In the genomic region with DNA sequence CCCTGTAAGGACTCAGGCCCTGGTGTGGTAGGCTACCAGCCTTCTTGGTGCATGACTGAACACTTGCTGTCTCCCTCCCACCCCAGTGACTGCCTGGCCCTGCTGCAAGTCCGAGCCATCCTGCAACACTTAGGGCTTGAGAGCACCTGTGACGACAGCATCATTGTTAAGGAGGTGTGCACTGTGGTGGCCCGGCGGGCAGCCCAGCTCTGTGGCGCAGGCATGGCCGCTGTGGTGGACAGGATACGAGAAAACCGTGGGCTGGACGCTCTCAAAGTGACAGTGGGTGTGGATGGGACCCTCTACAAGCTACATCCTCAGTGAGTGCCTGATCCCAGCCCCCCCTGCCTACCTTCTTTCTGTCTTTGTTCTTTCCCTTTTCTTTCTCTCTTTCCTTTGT, we compare ENCODE assay signal across 29 cellular contexts.
"Had no signal": no experiment of that assay in that cellular context is flagged by ENCODE, and none has a peak within 500 bp of the region (broad histone marks: within the 10 kb centered on the region; RNA-seq: fewer than 3 reads in every experiment).

No MANE protein-coding gene starts in this region.

- H3K27ac ChIP-seq: coronary artery, dorsolateral prefrontal cortex, esophagus squamous epithelium, left lung, lower lobe of right lung, ovary, prostate gland, skin epidermis, testis, transverse colon, uterus had no signal

- H3K27ac Mint-ChIP-seq: activated CD4-positive, alpha-beta T cell treated with anti-CD3 and anti-CD28 coated beads for 36 hours; activated CD8-positive, alpha-beta memory T cell treated with anti-CD3 and anti-CD28 coated beads, Interleukin-2, amount 10 ng/mL, durations not matched to agents 7 days and 5 days; activated CD8-positive, alpha-beta T cell treated with anti-CD3 and anti-CD28 coated beads, Interleukin-2, amount 10 ng/mL, durations not matched to agents 7 days and 5 days; activated naive CD8-positive, alpha-beta T cell; natural killer cell treated with Interleukin-12 subunit alpha and Interleukin-12 subunit beta and Interleukin-15 and Interleukin-18, amount 100 ng/mL, for 72 hours; stimulated activated memory B cell treated with anti-CD40 and anti-IgM and Interleukin-4, amounts not matched to agents 10 μg/mL and 1 μg/mL and 100 μg/mL, for 72 hours had no signal

- H3K4me3 ChIP-seq: coronary artery, dorsolateral prefrontal cortex, esophagus squamous epithelium, left lung, lower lobe of right lung, mucosa of descending colon, ovary, prostate gland, skin epidermis, testis, transverse colon, uterus had no signal

- H3K9me3 Mint-ChIP-seq: brain; effector memory CD8-positive, alpha-beta T cell; natural killer cell treated with Interleukin-12 subunit alpha and Interleukin-12 subunit beta and Interleukin-15 and Interleukin-18, amount 100 ng/mL, for 72 hours; stimulated activated memory B cell treated with anti-CD40 and anti-IgM and Interleukin-4, amounts not matched to agents 10 μg/mL and 1 μg/mL and 100 μg/mL, for 72 hours had no signal

- H3K27me3 ChIP-seq: dorsolateral prefrontal cortex, esophagus squamous epithelium, left lung, ovary, testis, transverse colon, uterus had no signal

- H3K4me3 Mint-ChIP-seq: activated CD4-positive, alpha-beta T cell treated with anti-CD3 and anti-CD28 coated beads for 36 hours; activated CD8-positive, alpha-beta memory T cell treated with anti-CD3 and anti-CD28 coated beads, Interleukin-2, amount 10 ng/mL, durations not matched to agents 7 days and 5 days; activated CD8-positive, alpha-beta T cell treated with anti-CD3 and anti-CD28 coated beads, Interleukin-2, amount 10 ng/mL, durations not matched to agents 7 days and 5 days; activated naive CD8-positive, alpha-beta T cell; brain; effector memory CD8-positive, alpha-beta T cell; natural killer cell treated with Interleukin-12 subunit alpha and Interleukin-12 subunit beta and Interleukin-15 and Interleukin-18, amount 100 ng/mL, for 72 hours; stimulated activated memory B cell treated with anti-CD40 and anti-IgM and Interleukin-4, amounts not matched to agents 10 μg/mL and 1 μg/mL and 100 μg/mL, for 72 hours had no signal

- ATAC-seq: activated CD4-positive, alpha-beta T cell treated with anti-CD3 and anti-CD28 coated beads for 36 hours; activated CD8-positive, alpha-beta memory T cell treated with anti-CD3 and anti-CD28 coated beads, Interleukin-2, amount 10 ng/mL, durations not matched to agents 7 days and 5 days; activated CD8-positive, alpha-beta T cell treated with anti-CD3 and anti-CD28 coated beads, Interleukin-2, amount 10 ng/mL, durations not matched to agents 7 days and 5 days; effector memory CD8-positive, alpha-beta T cell; left lung; lower lobe of right lung; mucosa of descending colon; natural killer cell treated with Interleukin-12 subunit alpha and Interleukin-12 subunit beta and Interleukin-15 and Interleukin-18, amount 100 ng/mL, for 72 hours; sciatic nerve; stimulated activated memory B cell treated with anti-CD40 and anti-IgM and Interleukin-4, amounts not matched to agents 10 μg/mL and 1 μg/mL and 100 μg/mL, for 72 hours had no signal

- DNase-seq: activated CD4-positive, alpha-beta T cell treated with anti-CD3 and anti-CD28 coated beads for 36 hours; activated CD4-positive, CD25-positive, alpha-beta regulatory T cell; activated CD8-positive, alpha-beta memory T cell treated with anti-CD3 and anti-CD28 coated beads, Interleukin-2, amount 10 ng/mL, durations not matched to agents 7 days and 5 days; activated CD8-positive, alpha-beta T cell treated with anti-CD3 and anti-CD28 coated beads, Interleukin-2, amount 10 ng/mL, durations not matched to agents 7 days and 5 days; activated effector memory CD4-positive, alpha-beta T cell treated with Interleukin-2 at 50 U/mL for 16 hours; activated naive CD4-positive, alpha-beta T cell treated with Interleukin-2 at 50 U/mL for 16 hours; aorta; dorsolateral prefrontal cortex; effector memory CD8-positive, alpha-beta T cell; esophagus squamous epithelium; glutamatergic neuron; left lung; lower lobe of right lung; mesendoderm; mucosa of descending colon; ovary; retina; stimulated activated CD4-positive, alpha-beta T cell treated with anti-CD3 and anti-CD28 coated beads, Interleukin-4, amount 100 ng/mL, for 24 hours; testis; transverse colon; uterus had no signal

- H3K27me3 Mint-ChIP-seq: activated CD4-positive, alpha-beta T cell treated with anti-CD3 and anti-CD28 coated beads for 36 hours; activated CD8-positive, alpha-beta memory T cell treated with anti-CD3 and anti-CD28 coated beads, Interleukin-2, amount 10 ng/mL, durations not matched to agents 7 days and 5 days; activated naive CD8-positive, alpha-beta T cell; effector memory CD8-positive, alpha-beta T cell; natural killer cell treated with Interleukin-12 subunit alpha and Interleukin-12 subunit beta and Interleukin-15 and Interleukin-18, amount 100 ng/mL, for 72 hours; stimulated activated memory B cell treated with anti-CD40 and anti-IgM and Interleukin-4, amounts not matched to agents 10 μg/mL and 1 μg/mL and 100 μg/mL, for 72 hours had no signal

- H3K4me1 ChIP-seq: lower lobe of right lung, prostate gland, testis, transverse colon, uterus had no signal

- H3K36me3 ChIP-seq: ovary, prostate gland, uterus had no signal

- H3K4me1 Mint-ChIP-seq: activated CD4-positive, alpha-beta T cell treated with anti-CD3 and anti-CD28 coated beads for 36 hours; activated CD8-positive, alpha-beta memory T cell treated with anti-CD3 and anti-CD28 coated beads, Interleukin-2, amount 10 ng/mL, durations not matched to agents 7 days and 5 days; brain; stimulated activated memory B cell treated with anti-CD40 and anti-IgM and Interleukin-4, amounts not matched to agents 10 μg/mL and 1 μg/mL and 100 μg/mL, for 72 hours had no signal

- H3K9me3 ChIP-seq: esophagus squamous epithelium, left lung, lower lobe of right lung, mucosa of descending colon, ovary, prostate gland, testis, transverse colon, uterus had no signal
